ENCODE assay signal across 11 cellular contexts in genomic region chr10:12448340-12448728, GRCh38.
DNase-seq lines count a peak whose midpoint lies in the region; ATAC-seq and TF ChIP-seq lines count a peak whose summit lies in the region.
"Had no signal": no experiment of that assay in that cellular context is flagged by ENCODE, and none has a peak within 500 bp of the region (broad histone marks: within the 10 kb centered on the region; RNA-seq: fewer than 3 reads in every experiment).

No MANE protein-coding gene starts in this region.

- H4K8ac ChIP-seq in mesendoderm (ENCODE audit: low read depth, low read length): no peak overlapping the region

- no peaks in the 10 kb centered on the region for H3K27me3 ChIP-seq in naive thymus-derived CD4-positive, alpha-beta T cell (ENCODE audit: control insufficient read depth in 2 of 2, insufficient read depth in 2 of 2, low read length in 2 of 2)
- no peaks in the 10 kb centered on the region for H3K27me3 ChIP-seq in WERI-Rb-1 (ENCODE audit: insufficient read depth, low read depth, severe bottlenecking)
- H3K27me3 ChIP-seq in mesendoderm (ENCODE audit: insufficient read depth, low read length, poor library complexity): no peaks in the 10 kb centered on the region
- H3K27me3 ChIP-seq: testis had no signal

- WGBS in mesendoderm (ENCODE audit: extremely low coverage, insufficient coverage, low lambda C conversion rate): no CpG with 5 or more reads among the region's 3 CpGs

- no peaks in the 10 kb centered on the region for H3K36me3 Mint-ChIP-seq in CD14-positive monocyte
- no peaks in the 10 kb centered on the region for H3K36me3 Mint-ChIP-seq in activated CD8-positive, alpha-beta T cell treated with anti-CD3 and anti-CD28 coated beads, Interleukin-2, amount 10 ng/mL, durations not matched to agents 7 days and 5 days (ENCODE audit: low read depth)
- peaks cover under 1 to 10% (median 4%) of the 10 kb centered on the region in 5 donors for H3K36me3 Mint-ChIP-seq in naive thymus-derived CD4-positive, alpha-beta T cell

- peaks cover 9 to 15% of the 10 kb centered on the region in 2 donors for H3K4me1 ChIP-seq in naive thymus-derived CD4-positive, alpha-beta T cell (ENCODE audit: control insufficient read depth in 2 of 2, insufficient read depth in 2 of 2, low read length in 2 of 2)
- H3K4me1 ChIP-seq in mesendoderm (ENCODE audit: control insufficient read depth, low read depth, low read length): peaks cover 7% of the 10 kb centered on the region

- H2BK5ac ChIP-seq in mesendoderm (ENCODE audit: low read length): no peak overlapping the region

- no peak overlapping the region for H3K56ac ChIP-seq in mesendoderm (ENCODE audit: low read length)

- H2BK120ac ChIP-seq in mesendoderm (ENCODE audit: low read depth, low read length): no peak overlapping the region

- TF ChIP-seq CTCF in CD14-positive monocyte (IDR thresholded peaks at IDR 0.05) (no peak), WERI-Rb-1 (IDR thresholded peaks at IDR 0.05; ENCODE audit: low read depth, low read length) (no peak)

- no peak overlapping the region for H2AK5ac ChIP-seq in mesendoderm (ENCODE audit: low read length)

- H3K18ac ChIP-seq in mesendoderm (ENCODE audit: low read length): no peak overlapping the region

- no peak overlapping the region for H3K4me3 ChIP-seq in naive thymus-derived CD4-positive, alpha-beta T cell (ENCODE audit: low read length)
- H3K4me3 ChIP-seq in WERI-Rb-1 (ENCODE audit: low read depth, low read length): no peak overlapping the region
- no peak overlapping the region for H3K4me3 ChIP-seq in mesendoderm (ENCODE audit: low read length)
- H3K4me3 ChIP-seq: testis had no signal

- peak overlapping the region; percentile 30 for H3K27ac ChIP-seq in naive thymus-derived CD4-positive, alpha-beta T cell (ENCODE audit: low read depth, low read length)
- H3K27ac ChIP-seq in WERI-Rb-1 (no peak overlapping the region), mesendoderm (ENCODE audit: low read depth, low read length) (no peak overlapping the region)

- in situ Hi-C loops in G401 (cut with HindIII; ENCODE audit: low sequenced_read_pairs): no loop called here

- H4K5ac ChIP-seq in mesendoderm (ENCODE audit: low read length): no peak overlapping the region

- H3K27me3 Mint-ChIP-seq in CD14-positive monocyte (ENCODE audit: low read depth in 3 of 3): peaks cover 24 to 46% (median 29%) of the 10 kb centered on the region in 3 donors
- peaks cover 21% of the 10 kb centered on the region for H3K27me3 Mint-ChIP-seq in activated CD8-positive, alpha-beta T cell treated with anti-CD3 and anti-CD28 coated beads, Interleukin-2, amount 10 ng/mL, durations not matched to agents 7 days and 5 days (ENCODE audit: low read depth)
- peaks cover 0 to 42% (median 0%) of the 10 kb centered on the region in 5 donors for H3K27me3 Mint-ChIP-seq in naive thymus-derived CD4-positive, alpha-beta T cell

- POLR2A ChIA-PET in activated CD8-positive, alpha-beta T cell treated with anti-CD3 and anti-CD28 coated beads, Interleukin-2, amount 10 ng/mL, durations not matched to agents 7 days and 5 days (lab: Charles Lee): no interaction called here
- POLR2A ChIA-PET in naive thymus-derived CD4-positive, alpha-beta T cell (lab: Charles Lee): no interaction called here

- no peaks in the 10 kb centered on the region for H3K79me2 ChIP-seq in mesendoderm (ENCODE audit: control insufficient read depth, insufficient read depth, low read length)

- no peak overlapping the region for H2BK15ac ChIP-seq in mesendoderm (replicated peaks; ENCODE audit: low read depth)

- H3K36me3 ChIP-seq in naive thymus-derived CD4-positive, alpha-beta T cell (ENCODE audit: control insufficient read depth in 2 of 3, insufficient read depth in 3 of 3, low read length in 3 of 3): no peaks in the 10 kb centered on the region
- H3K36me3 ChIP-seq in WERI-Rb-1: no peaks in the 10 kb centered on the region
- no peaks in the 10 kb centered on the region for H3K36me3 ChIP-seq in mesendoderm (ENCODE audit: control insufficient read depth, insufficient read depth, low read length)

- no peak overlapping the region for H3K9ac ChIP-seq in mesendoderm (ENCODE audit: low read length)

- ATAC-seq in HG02981 (IDR thresholded peaks at IDR 0.05; ENCODE audit: unreplicated experiment): peak; percentile 4
- peak; percentile 22 for ATAC-seq in activated CD8-positive, alpha-beta T cell treated with anti-CD3 and anti-CD28 coated beads, Interleukin-2, amount 10 ng/mL, durations not matched to agents 7 days and 5 days
- ATAC-seq in naive thymus-derived CD4-positive, alpha-beta T cell: peak; percentile 1

- H3K4me3 Mint-ChIP-seq in CD14-positive monocyte: peak overlapping the region; percentile 20 to 59
- H3K4me3 Mint-ChIP-seq in activated CD8-positive, alpha-beta T cell treated with anti-CD3 and anti-CD28 coated beads, Interleukin-2, amount 10 ng/mL, durations not matched to agents 7 days and 5 days: peak overlapping the region; percentile 27
- peak overlapping the region; percentile 65 to 80 (median 70) for H3K4me3 Mint-ChIP-seq in naive thymus-derived CD4-positive, alpha-beta T cell

- H3K4me2 ChIP-seq in mesendoderm (ENCODE audit: low read length): no peak overlapping the region

- H3K4ac ChIP-seq in mesendoderm (ENCODE audit: low read depth, low read length): no peak overlapping the region

- intact Hi-C loops in CD14-positive monocyte (cut with micrococcal nuclease): no loop called here
- intact Hi-C loops in naive thymus-derived CD4-positive, alpha-beta T cell (cut with micrococcal nuclease): loop anchor here (1.0 to 10.0 kb wide), 12 partner anchors 30 to 764 kb away; partner anchors contain the start of genes CAMK1D (in 2 of the 2) and DHTKD1 (in 1 of the 2)

- no peaks in the 10 kb centered on the region for H3K79me1 ChIP-seq in mesendoderm (ENCODE audit: low read length)

- DNase-seq in CD14-positive monocyte (ENCODE audit: low spot score) (no peak), WERI-Rb-1 (no peak), G401 (ENCODE audit: low spot score) (no peak), mesendoderm (no peak), DMS114 treated with DMSO at 0.1 percent for 48 hours (lab: John Stamatoyannopoulos, UW; ENCODE audit: unreplicated experiment) (no peak)
- no peak for DNase-seq in activated CD8-positive, alpha-beta T cell treated with anti-CD3 and anti-CD28 coated beads, Interleukin-2, amount 10 ng/mL, durations not matched to agents 7 days and 5 days
- peak in 1 of 9 donors; percentile 12 for DNase-seq in naive thymus-derived CD4-positive, alpha-beta T cell
- DNase-seq: activated gamma-delta T cell, NCI-H526 had no signal

- no peaks in the 10 kb centered on the region for H3K9me3 ChIP-seq in naive thymus-derived CD4-positive, alpha-beta T cell (ENCODE audit: control insufficient read depth in 2 of 3, low read length in 3 of 3)
- H3K9me3 ChIP-seq in WERI-Rb-1 (ENCODE audit: severe bottlenecking): no peaks in the 10 kb centered on the region
- H3K9me3 ChIP-seq: testis had no signal

- H3K27ac Mint-ChIP-seq in CD14-positive monocyte: peak overlapping the region; percentile 46 to 88 (median 85)
- peak overlapping the region; percentile 51 for H3K27ac Mint-ChIP-seq in activated CD8-positive, alpha-beta T cell treated with anti-CD3 and anti-CD28 coated beads, Interleukin-2, amount 10 ng/mL, durations not matched to agents 7 days and 5 days
- H3K27ac Mint-ChIP-seq in naive thymus-derived CD4-positive, alpha-beta T cell: peak overlapping the region; percentile 89 to 97 (median 93)

- H3K23ac ChIP-seq in mesendoderm (ENCODE audit: low read length): no peak overlapping the region

- CTCF ChIA-PET in activated CD8-positive, alpha-beta T cell treated with anti-CD3 and anti-CD28 coated beads, Interleukin-2, amount 10 ng/mL, durations not matched to agents 7 days and 5 days (lab: Charles Lee): no interaction called here
- CTCF ChIA-PET in naive thymus-derived CD4-positive, alpha-beta T cell (lab: Charles Lee): no interaction called here

- peaks cover 12% of the 10 kb centered on the region for H3K4me1 Mint-ChIP-seq in CD14-positive monocyte
- peaks cover 17% of the 10 kb centered on the region for H3K4me1 Mint-ChIP-seq in activated CD8-positive, alpha-beta T cell treated with anti-CD3 and anti-CD28 coated beads, Interleukin-2, amount 10 ng/mL, durations not matched to agents 7 days and 5 days (ENCODE audit: low read depth)
- peaks cover 17 to 69% (median 50%) of the 10 kb centered on the region in 7 donors for H3K4me1 Mint-ChIP-seq in naive thymus-derived CD4-positive, alpha-beta T cell

- peaks cover 0 to 2% (median 0%) of the 10 kb centered on the region in 7 donors for H3K9me3 Mint-ChIP-seq in CD14-positive monocyte
- no peaks in the 10 kb centered on the region for H3K9me3 Mint-ChIP-seq in activated CD8-positive, alpha-beta T cell treated with anti-CD3 and anti-CD28 coated beads, Interleukin-2, amount 10 ng/mL, durations not matched to agents 7 days and 5 days (ENCODE audit: insufficient read depth)
- peaks cover 0 to 1% (median 0%) of the 10 kb centered on the region in 11 donors for H3K9me3 Mint-ChIP-seq in naive thymus-derived CD4-positive, alpha-beta T cell

Comparison
In these comparisons a context has a peak if more than half of its experiments do, and no peak if none do; other contexts are left out.
1. intact Hi-C loops: an anchor here in naive thymus-derived CD4-positive, alpha-beta T cell (1.0 to 10.0 kb wide); none called in CD14-positive monocyte.